Comparison of ENCODE assay signal across 7 cellular contexts in the genomic region with DNA sequence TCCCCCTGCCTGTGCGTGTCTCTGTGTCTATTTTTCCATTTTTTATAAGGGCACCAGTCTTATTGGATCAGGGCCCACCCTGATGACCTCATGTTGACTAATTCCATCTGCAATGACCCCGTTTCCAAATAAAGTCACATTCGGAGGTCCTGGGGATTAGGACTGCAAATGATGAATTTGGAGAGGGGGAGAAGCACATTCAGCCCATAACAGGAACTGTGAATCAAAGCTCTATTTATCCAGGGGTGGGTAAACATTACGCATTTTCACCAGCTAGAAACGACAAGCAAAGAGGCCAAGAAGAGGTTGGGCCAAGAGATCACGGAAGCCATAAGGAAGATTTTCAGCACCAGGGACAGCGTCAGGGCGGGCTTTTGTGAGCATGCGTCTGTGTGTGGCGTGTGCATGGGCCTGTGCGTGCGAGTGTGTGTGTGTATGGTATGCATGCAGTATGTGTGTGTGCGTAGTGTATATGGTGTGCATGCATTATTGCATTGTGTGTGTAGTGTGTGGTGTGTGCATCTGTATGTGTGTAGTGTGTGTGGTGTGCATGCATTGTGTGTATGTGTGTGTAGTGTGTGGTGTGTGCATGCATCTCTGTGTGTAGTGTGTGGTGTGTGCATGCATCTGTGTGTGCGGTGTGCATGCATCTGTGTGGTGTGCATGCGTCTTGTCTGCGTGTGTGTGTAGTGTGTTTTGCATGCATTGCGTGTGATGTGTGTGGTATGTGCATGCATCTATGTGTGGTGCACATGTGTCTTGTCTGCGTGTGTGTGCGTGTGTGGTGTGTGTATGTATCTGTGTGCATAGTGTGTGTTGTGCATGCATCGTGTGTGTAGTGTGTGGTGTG. TPM values are rescaled to one million over a fixed set of nuclear protein-coding genes. Genes with fewer than 3 reads are reported as not detected.
DNase-seq lines count a peak whose midpoint lies in the region; ATAC-seq and TF ChIP-seq lines count a peak whose summit lies in the region.

No MANE protein-coding gene starts in this region.

- H3K4me1 Mint-ChIP-seq in T-helper 17 cell (peaks cover 3% of the 10 kb centered on the region), natural killer cell (no peaks in the 10 kb centered on the region)

- CTCF ChIA-PET in mammary epithelial cell (lab: Charles Lee; ENCODE audit: low non-redundant PET): no interaction called here

- H3K4me1 ChIP-seq in mammary epithelial cell (ENCODE audit: insufficient read depth, low read length): no peaks in the 10 kb centered on the region

- H3K9me3 ChIP-seq in T-helper 17 cell (ENCODE audit: control insufficient read depth, low read length, poor library complexity, severe bottlenecking) (no peaks in the 10 kb centered on the region), mammary epithelial cell (replicated peaks; ENCODE audit: insufficient read depth, low read length) (no peaks in the 10 kb centered on the region)

- no peaks in the 10 kb centered on the region for H3K27me3 ChIP-seq in mammary epithelial cell (ENCODE audit: insufficient read depth, low read length)

- no peak overlapping the region for H2AFZ ChIP-seq in mammary epithelial cell (ENCODE audit: low read depth, low read length)

- H3K4me2 ChIP-seq in mammary epithelial cell (ENCODE audit: insufficient read depth, low read depth, low read length): no peak overlapping the region

- no TSS peak for BruUV-seq in mammary epithelial cell (replicated peaks; lab: Mats Ljungman, UMichigan)

- H3K9me3 Mint-ChIP-seq in natural killer cell: no peaks in the 10 kb centered on the region

- dilution Hi-C loops in mammary epithelial cell (cut with HindIII; ENCODE audit: low sequenced_read_pairs): no loop called here

- ATAC-seq in T-helper 17 cell: peak; percentile 41
- peak; percentile 23 to 57 (median 33) for ATAC-seq in natural killer cell
- ATAC-seq in HG03196 (IDR thresholded peaks at IDR 0.05; ENCODE audit: unreplicated experiment): no peak

- H3K9ac ChIP-seq in mammary epithelial cell (ENCODE audit: insufficient read depth, low read length): no peak overlapping the region

- H3K27me3 Mint-ChIP-seq in T-helper 17 cell: peaks cover 4% of the 10 kb centered on the region
- H3K27me3 Mint-ChIP-seq in natural killer cell (ENCODE audit: low read depth in 2 of 2): peaks cover 0 to 2% of the 10 kb centered on the region in 2 donors

- no peak overlapping the region for H3K27ac ChIP-seq in mammary epithelial cell (ENCODE audit: insufficient read depth, low read depth, low read length)

- H4K20me1 ChIP-seq in mammary epithelial cell (ENCODE audit: insufficient read depth, low read length): no peaks in the 10 kb centered on the region

- H3K4me3 Mint-ChIP-seq in T-helper 17 cell (no peak overlapping the region), natural killer cell (no peak overlapping the region)

- no peak overlapping the region for H3K4me3 ChIP-seq in mammary epithelial cell (replicated peaks in 1 of 3; ENCODE audit: insufficient read depth in 1 of 3, low read depth in 2 of 3, low read length in 3 of 3)

- no peaks in the 10 kb centered on the region for H3K36me3 ChIP-seq in mammary epithelial cell (ENCODE audit: insufficient read depth, low read length)

- H3K27ac Mint-ChIP-seq in T-helper 17 cell: no peak overlapping the region
- no peak overlapping the region for H3K27ac Mint-ChIP-seq in natural killer cell

- TF ChIP-seq CTCF in mammary epithelial cell (conservative IDR thresholded peaks at IDR 0.05 in 1 of 2, IDR thresholded peaks at IDR 0.05 in 1 of 2; ENCODE audit: extremely low read depth in 1 of 2, insufficient read depth in 1 of 2, low read depth in 1 of 2, low read length in 2 of 2) (no peak), natural killer cell (IDR thresholded peaks at IDR 0.05) (no peak)

- H3K79me2 ChIP-seq in mammary epithelial cell (ENCODE audit: insufficient read depth, low read length): no peaks in the 10 kb centered on the region

- 35% methylated on average over 20 of the region's 20 CpGs for WGBS in mammary epithelial cell (ENCODE audit: low coverage, missing lambda C conversion rate)

- peak; percentile 57 for DNase-seq in HK-2 (ENCODE audit: unreplicated experiment)
- DNase-seq in T-helper 17 cell: peak in 1 of 3 donors; percentile 46
- peak; percentile 45 for DNase-seq in mammary epithelial cell
- peak; percentile 22 for DNase-seq in natural killer cell
- DNase-seq in NCI-H1694 (lab: John Stamatoyannopoulos, UW): no peak
- no peak for DNase-seq in NCI-H1092 (lab: John Stamatoyannopoulos, UW)

- in situ Hi-C loops in mammary epithelial cell (cut with MboI; ENCODE audit: low sequenced_read_pairs in 2 of 2): no loop called here

- intact Hi-C loops in mammary epithelial cell (cut with micrococcal nuclease): no loop called here
- intact Hi-C loops in natural killer cell (cut with micrococcal nuclease): no loop called here

- H3K36me3 Mint-ChIP-seq in T-helper 17 cell (ENCODE audit: low read depth) (no peaks in the 10 kb centered on the region), natural killer cell (no peaks in the 10 kb centered on the region)

RNA-seq across cellular contexts. Expression of a gene that starts 19.6 kb away (rescaled TPM):
- total RNA-seq in T-helper 17 cell (under 1 TPM; 0.42 to 0.57 TPM), mammary epithelial cell (under 1 TPM; 0.17 to 0.19 TPM), natural killer cell (under 1 TPM in 2 of 3 donors, not detected in 1; 0.41 to 0.83 TPM)
- 0.15 TPM for polyA plus RNA-seq in mammary epithelial cell
- polyA minus RNA-seq in mammary epithelial cell: not detected

RNA-seq across cellular contexts. Expression of a gene that starts 58.3 kb away (rescaled TPM):
- 10 to 100 TPM; 47.8 to 50.6 TPM for total RNA-seq in T-helper 17 cell
- 10 to 100 TPM; 55.5 to 95.3 TPM for total RNA-seq in mammary epithelial cell
- 91.0 TPM for polyA plus RNA-seq in mammary epithelial cell
- polyA minus RNA-seq in mammary epithelial cell: 106 TPM
- 10 to 100 TPM; 39.6 to 61.4 (median 49.0) TPM for total RNA-seq in natural killer cell

Comparison
In these comparisons a context has a peak if more than half of its experiments do, and no peak if none do; other contexts are left out.
1. DNase-seq: peak in HK-2 (single experiment), mammary epithelial cell (single experiment) and natural killer cell (single experiment); none in NCI-H1694 (single experiment) and NCI-H1092 (single experiment).